Comparison of ENCODE assay signal across 8 cellular contexts in genomic region chr11:14300661-14301304, GRCh38. TPM values are rescaled to one million over a fixed set of nuclear protein-coding genes. Genes with fewer than 3 reads are reported as not detected.
DNase-seq lines count a peak whose midpoint lies in the region; ATAC-seq, FAIRE-seq and TF ChIP-seq lines count a peak whose summit lies in the region.

No MANE protein-coding gene starts in this region.

- no peaks in the 10 kb centered on the region for H3K27me3 ChIP-seq in osteoblast (ENCODE audit: insufficient read depth, low read length)

- no peaks in the 10 kb centered on the region for H3K27me3 Mint-ChIP-seq in activated T-helper 1 cell treated with anti-CD3 and anti-CD28 coated beads, Interleukin-12 subunit alpha, Interleukin-12 subunit beta, Interleukin-2, Interleukin-4 antibody, amounts not matched to agents 30 ng/mL and 10 ng/mL and 1 ng/mL, durations not matched to agents 14 hours and 24 hours and 36 hours (ENCODE audit: insufficient read depth)

- H3K4me1 ChIP-seq in OCI-LY7 (ENCODE audit: insufficient read depth, low read length, poor library complexity, severe bottlenecking) (no peaks in the 10 kb centered on the region), osteoblast (ENCODE audit: insufficient read depth, low read length) (peaks cover 23% of the 10 kb centered on the region)

- TF ChIP-seq CTCF in D721Med (IDR thresholded peaks at IDR 0.05; ENCODE audit: insufficient read depth, missing control alignments) (peak; percentile 45), OCI-LY7 (conservative IDR thresholded peaks at IDR 0.05; ENCODE audit: low read length) (peak; percentile 74), fibroblast of villous mesenchyme (IDR thresholded peaks at IDR 0.05; ENCODE audit: insufficient read depth, low read depth, low read length) (peak; percentile 90), osteoblast (IDR thresholded peaks at IDR 0.05; ENCODE audit: extremely low read depth, low read depth, low read length) (peak; percentile 85)

- H3K4me3 Mint-ChIP-seq in activated T-helper 1 cell treated with anti-CD3 and anti-CD28 coated beads, Interleukin-12 subunit alpha, Interleukin-12 subunit beta, Interleukin-2, Interleukin-4 antibody, amounts not matched to agents 30 ng/mL and 10 ng/mL and 1 ng/mL, durations not matched to agents 14 hours and 24 hours and 36 hours = no peak overlapping the region

- H3K36me3 Mint-ChIP-seq in activated T-helper 1 cell treated with anti-CD3 and anti-CD28 coated beads, Interleukin-12 subunit alpha, Interleukin-12 subunit beta, Interleukin-2, Interleukin-4 antibody, amounts not matched to agents 30 ng/mL and 10 ng/mL and 1 ng/mL, durations not matched to agents 14 hours and 24 hours and 36 hours (ENCODE audit: low read depth) = no peaks in the 10 kb centered on the region

- intact Hi-C loops in OCI-LY7 (cut with micrococcal nuclease; ENCODE audit: unreplicated experiment) = no loop called here
- intact Hi-C loops in activated T-helper 1 cell treated with anti-CD3 and anti-CD28 coated beads, Interleukin-12 subunit alpha, Interleukin-12 subunit beta, Interleukin-2, Interleukin-4 antibody, amounts not matched to agents 30 ng/mL and 10 ng/mL and 1 ng/mL, durations not matched to agents 14 hours and 24 hours and 36 hours (cut with micrococcal nuclease) = loop anchor here (1.0 kb wide), 3 partner anchors 59 to 155 kb away; partner anchors contain the start of gene RRAS2

- no peaks in the 10 kb centered on the region for H3K9me3 Mint-ChIP-seq in activated T-helper 1 cell treated with anti-CD3 and anti-CD28 coated beads, Interleukin-12 subunit alpha, Interleukin-12 subunit beta, Interleukin-2, Interleukin-4 antibody, amounts not matched to agents 30 ng/mL and 10 ng/mL and 1 ng/mL, durations not matched to agents 14 hours and 24 hours and 36 hours

- no peak for FAIRE-seq in D721Med (lab: Jason Lieb, UNC)

- H3K9me2 ChIP-seq in OCI-LY7 (ENCODE audit: insufficient read depth, low read length) = no peaks in the 10 kb centered on the region

- H3K9me3 ChIP-seq in OCI-LY7 (ENCODE audit: low read length) (no peaks in the 10 kb centered on the region), osteoblast (ENCODE audit: low read depth, low read length) (no peaks in the 10 kb centered on the region)

- BruUV-seq in OCI-LY7 (replicated peaks; lab: Mats Ljungman, UMichigan) = no TSS peak

- H3K4me1 Mint-ChIP-seq in activated T-helper 1 cell treated with anti-CD3 and anti-CD28 coated beads, Interleukin-12 subunit alpha, Interleukin-12 subunit beta, Interleukin-2, Interleukin-4 antibody, amounts not matched to agents 30 ng/mL and 10 ng/mL and 1 ng/mL, durations not matched to agents 14 hours and 24 hours and 36 hours (ENCODE audit: low read depth) = peaks cover 17% of the 10 kb centered on the region

- H3K27ac Mint-ChIP-seq in activated T-helper 1 cell treated with anti-CD3 and anti-CD28 coated beads, Interleukin-12 subunit alpha, Interleukin-12 subunit beta, Interleukin-2, Interleukin-4 antibody, amounts not matched to agents 30 ng/mL and 10 ng/mL and 1 ng/mL, durations not matched to agents 14 hours and 24 hours and 36 hours = no peak overlapping the region

- H4K20me1 ChIP-seq in OCI-LY7 (ENCODE audit: insufficient read depth, low read length) (no peaks in the 10 kb centered on the region), osteoblast (ENCODE audit: insufficient read depth, low read length) (peaks cover 19% of the 10 kb centered on the region)

- CTCF ChIA-PET in OCI-LY7 (lab: Charles Lee; ENCODE audit: unreplicated experiment) = no interaction called here

- POLR2A ChIA-PET in OCI-LY7 (lab: Charles Lee) = interaction anchor here (1.4 kb wide), 1 partner anchor 154 kb away, joined by 4 read pairs; no protein-coding TSS in a partner anchor

- H3K79me2 ChIP-seq in OCI-LY7 (ENCODE audit: insufficient read depth, low read depth, low read length) = no peaks in the 10 kb centered on the region
- peaks cover 99% of the 10 kb centered on the region for H3K79me2 ChIP-seq in osteoblast (ENCODE audit: insufficient read depth, low read length)

- H3K36me3 ChIP-seq in OCI-LY7 (ENCODE audit: insufficient read depth, low read length) (no peaks in the 10 kb centered on the region), osteoblast (ENCODE audit: insufficient read depth, low read length) (no peaks in the 10 kb centered on the region)

- H3K27ac ChIP-seq in OCI-LY7 (ENCODE audit: low read depth, low read length, poor library complexity, severe bottlenecking) (no peak overlapping the region), osteoblast (ENCODE audit: low read depth, low read length) (peak overlapping the region; percentile 42)

- no peak overlapping the region for H3K4me2 ChIP-seq in OCI-LY7 (ENCODE audit: low read length)
- H3K4me2 ChIP-seq in osteoblast (ENCODE audit: insufficient read depth, low read length) = peak overlapping the region; percentile 45

- ATAC-seq in GM19468 (IDR thresholded peaks at IDR 0.05; ENCODE audit: extremely low read depth, unreplicated experiment) = peak; percentile 59
- ATAC-seq in HG03558 (IDR thresholded peaks at IDR 0.05; ENCODE audit: extremely low read depth, unreplicated experiment) = peak; percentile 73
- ATAC-seq in GM19328 (IDR thresholded peaks at IDR 0.05; ENCODE audit: unreplicated experiment) = no peak

- DNase-seq in D721Med (ENCODE audit: insufficient read length, low spot score) = no peak
- DNase-seq in OCI-LY7 (ENCODE audit: low spot score) = peak; percentile 27
- peak; percentile 25 for DNase-seq in activated T-helper 1 cell treated with anti-CD3 and anti-CD28 coated beads, Interleukin-12 subunit alpha, Interleukin-12 subunit beta, Interleukin-2, Interleukin-4 antibody, amounts not matched to agents 30 ng/mL and 10 ng/mL and 1 ng/mL, durations not matched to agents 14 hours and 24 hours and 36 hours (ENCODE audit: low spot score)
- peak; percentile 80 for DNase-seq in fibroblast of villous mesenchyme (ENCODE audit: low read depth)
- DNase-seq in osteoblast (ENCODE audit: insufficient read length, low spot score, missing footprints) = peak; percentile 85

- H3K4me3 ChIP-seq in OCI-LY7 (ENCODE audit: low read depth, low read length, poor library complexity, severe bottlenecking) (no peak overlapping the region), fibroblast of villous mesenchyme (ENCODE audit: low read depth, low read length) (no peak overlapping the region), osteoblast (ENCODE audit: insufficient read depth, low read length) (no peak overlapping the region)

- H2AFZ ChIP-seq in OCI-LY7 (ENCODE audit: low read length) = no peak overlapping the region
- H2AFZ ChIP-seq in osteoblast (ENCODE audit: low read length) = no peak overlapping the region

RNA-seq across cellular contexts. Expression of gene RRAS2, which starts 58.2 kb away (rescaled TPM):
- 0.60 TPM in 1 of 2 replicates, not detected in the other for total RNA-seq in OCI-LY7 (2014; rRNA removed; shearing (Covaris generic))
- total RNA-seq in OCI-LY7 (2022) = not detected in 2 replicates
- 82.4 and 84.1 TPM in 2 replicates for total RNA-seq in activated T-helper 1 cell treated with anti-CD3 and anti-CD28 coated beads, Interleukin-12 subunit alpha, Interleukin-12 subunit beta, Interleukin-2, Interleukin-4 antibody, amounts not matched to agents 30 ng/mL and 10 ng/mL and 1 ng/mL, durations not matched to agents 14 hours and 24 hours and 36 hours
- 73.8 and 138 TPM in 2 replicates for total RNA-seq in fibroblast of villous mesenchyme
- 91.1 and 101 TPM in 2 replicates for total RNA-seq in osteoblast

Comparison
In these comparisons a context has a peak if more than half of its experiments do, and no peak if none do; other contexts are left out.
1. RNA of gene RRAS2, which starts 58.2 kb away (total RNA-seq): 73.8 to 138 TPM in fibroblast of villous mesenchyme, 91.1 to 101 TPM in osteoblast and 82.4 to 84.1 TPM in activated T-helper 1 cell treated with anti-CD3 and anti-CD28 coated beads, Interleukin-12 subunit alpha, Interleukin-12 subunit beta, Interleukin-2, Interleukin-4 antibody, amounts not matched to agents 30 ng/mL and 10 ng/mL and 1 ng/mL, durations not matched to agents 14 hours and 24 hours and 36 hours; 0.60 TPM in OCI-LY7; every median in the first group is over 10 times any median in the second.
2. Peak in every context shown above with its lines, with median percentiles within 50 percentile points of each other: CTCF ChIP-seq.